In genomic region chr5:159273923-159274322, GRCh38 we compare ENCODE assay signal across 27 cellular contexts. TPM values are rescaled to one million over a fixed set of nuclear protein-coding genes. Genes with fewer than 3 reads are reported as not detected.
"Had no signal": no experiment of that assay in that cellular context is flagged by ENCODE, and none has a peak within 500 bp of the region (broad histone marks: within the 10 kb centered on the region; RNA-seq: fewer than 3 reads in every experiment).

No MANE protein-coding gene starts in this region.

- FAIRE-seq: RCC 7860 had no signal

- DNase-seq: activated CD4-positive, alpha-beta T cell treated with anti-CD3 and anti-CD28 coated beads for 48 hours; activated CD4-positive, alpha-beta T cell treated with anti-CD3 and anti-CD28 coated beads, Interleukin-2, amount 50 U/mL, for 4 hours; activated CD4-positive, CD25-positive, alpha-beta regulatory T cell treated with anti-CD3 and anti-CD28 coated beads, Interleukin-2, amount 50 U/mL, for 72 hours; activated CD8-positive, alpha-beta T cell treated with anti-CD3 and anti-CD28 coated beads, Interleukin-2, amount 10 ng/mL, durations not matched to agents 7 days and 5 days; activated gamma-delta T cell; activated naive CD4-positive, alpha-beta T cell treated with anti-CD3 and anti-CD28 coated beads, Interleukin-2, amount 10 ng/mL, durations not matched to agents 7 days and 5 days; activated naive CD8-positive, alpha-beta T cell treated with anti-CD3 and anti-CD28 coated beads, Interleukin-2, amount 10 ng/mL, durations not matched to agents 7 days and 5 days; activated T-cell treated with anti-CD3 and anti-CD28 coated beads, Interleukin-2, amount 50 U/mL, for 48 hours; adrenal gland; anterior cingulate cortex; caudate nucleus; NCI-H1105 treated with DMSO at 0.1 percent for 48 hours; NCI-H1436 treated with DMSO at 0.1 percent for 48 hours; NCI-H187; NCI-H2081; NCI-H510A treated with DMSO at 0.1 percent for 48 hours; NCI-H69; PC-3; SHP77 treated with DMSO at 0.1 percent for 48 hours; T-helper 17 cell; T-helper 9 cell had no signal

- H3K9me3 ChIP-seq: adrenal gland had no signal

- H3K9ac ChIP-seq: KMS-11 had no signal

- H3K9me3 Mint-ChIP-seq: activated naive CD4-positive, alpha-beta T cell treated with anti-CD3 and anti-CD28 coated beads, Interleukin-2, amount 10 ng/mL, durations not matched to agents 7 days and 5 days; activated naive CD8-positive, alpha-beta T cell treated with anti-CD3 and anti-CD28 coated beads, Interleukin-2, amount 10 ng/mL, durations not matched to agents 7 days and 5 days; activated T-helper 17 cell treated with anti-CD3 and anti-CD28 coated beads, Interleukin-2, amount 50 U/mL, for 72 hours; WTC11 had no signal

- H3K27me3 ChIP-seq: adrenal gland had no signal

- H3K4me3 ChIP-seq: adrenal gland had no signal

- H3K4me1 Mint-ChIP-seq: WTC11 had no signal

- H3K4me3 Mint-ChIP-seq: activated naive CD4-positive, alpha-beta T cell treated with anti-CD3 and anti-CD28 coated beads, Interleukin-2, amount 10 ng/mL, durations not matched to agents 7 days and 5 days; activated naive CD8-positive, alpha-beta T cell treated with anti-CD3 and anti-CD28 coated beads, Interleukin-2, amount 10 ng/mL, durations not matched to agents 7 days and 5 days; T-helper 17 cell; WTC11 had no signal

- H3K4me1 ChIP-seq: adrenal gland had no signal

- H3K27ac Mint-ChIP-seq: activated CD8-positive, alpha-beta T cell treated with anti-CD3 and anti-CD28 coated beads, Interleukin-2, amount 10 ng/mL, durations not matched to agents 7 days and 5 days; activated naive CD4-positive, alpha-beta T cell treated with anti-CD3 and anti-CD28 coated beads, Interleukin-2, amount 10 ng/mL, durations not matched to agents 7 days and 5 days; activated naive CD8-positive, alpha-beta T cell treated with anti-CD3 and anti-CD28 coated beads, Interleukin-2, amount 10 ng/mL, durations not matched to agents 7 days and 5 days; activated T-helper 17 cell treated with anti-CD3 and anti-CD28 coated beads, Interleukin-2, amount 50 U/mL, for 72 hours; T-helper 17 cell; WTC11 had no signal

- ATAC-seq: activated CD8-positive, alpha-beta T cell treated with anti-CD3 and anti-CD28 coated beads, Interleukin-2, amount 10 ng/mL, durations not matched to agents 7 days and 5 days; activated T-helper 17 cell treated with anti-CD3 and anti-CD28 coated beads, Interleukin-2, amount 50 U/mL, for 72 hours; PC-3; T-helper 17 cell; WTC11 had no signal

- H3K4me2 ChIP-seq: KMS-11 had no signal

- H3K27me3 Mint-ChIP-seq: activated naive CD4-positive, alpha-beta T cell treated with anti-CD3 and anti-CD28 coated beads, Interleukin-2, amount 10 ng/mL, durations not matched to agents 7 days and 5 days; activated naive CD8-positive, alpha-beta T cell treated with anti-CD3 and anti-CD28 coated beads, Interleukin-2, amount 10 ng/mL, durations not matched to agents 7 days and 5 days; activated T-helper 17 cell treated with anti-CD3 and anti-CD28 coated beads, Interleukin-2, amount 50 U/mL, for 72 hours; T-helper 17 cell had no signal

- H3K27ac ChIP-seq: adrenal gland, KMS-11 had no signal

RNA-seq across cellular contexts. Expression of gene IL12B, which starts 56.4 kb away (rescaled TPM):
- total RNA-seq: activated CD8-positive, alpha-beta T cell treated with anti-CD3 and anti-CD28 coated beads, Interleukin-2, amount 10 ng/mL, durations not matched to agents 7 days and 5 days; activated naive CD8-positive, alpha-beta T cell treated with anti-CD3 and anti-CD28 coated beads, Interleukin-2, amount 10 ng/mL, durations not matched to agents 7 days and 5 days; activated T-helper 17 cell treated with anti-CD3 and anti-CD28 coated beads, Interleukin-2, amount 50 U/mL, for 72 hours; adrenal gland; chondrocyte; PC-3; SK-MEL-5; T-helper 17 cell; WTC11 had no signal
- polyA plus RNA-seq: adrenal gland had no signal
